8 cellular contexts compared by ENCODE assay signal in genomic region chr19:47573076-47574026, GRCh38. TPM values are rescaled to one million over a fixed set of nuclear protein-coding genes. Genes with fewer than 3 reads are reported as not detected.
A peak's percentile ranks its signal among the peaks of the same experiment; 100 is the strongest.
DNase-seq lines count a peak whose midpoint lies in the region; ATAC-seq lines count a peak whose summit lies in the region.

A gene with protein sequence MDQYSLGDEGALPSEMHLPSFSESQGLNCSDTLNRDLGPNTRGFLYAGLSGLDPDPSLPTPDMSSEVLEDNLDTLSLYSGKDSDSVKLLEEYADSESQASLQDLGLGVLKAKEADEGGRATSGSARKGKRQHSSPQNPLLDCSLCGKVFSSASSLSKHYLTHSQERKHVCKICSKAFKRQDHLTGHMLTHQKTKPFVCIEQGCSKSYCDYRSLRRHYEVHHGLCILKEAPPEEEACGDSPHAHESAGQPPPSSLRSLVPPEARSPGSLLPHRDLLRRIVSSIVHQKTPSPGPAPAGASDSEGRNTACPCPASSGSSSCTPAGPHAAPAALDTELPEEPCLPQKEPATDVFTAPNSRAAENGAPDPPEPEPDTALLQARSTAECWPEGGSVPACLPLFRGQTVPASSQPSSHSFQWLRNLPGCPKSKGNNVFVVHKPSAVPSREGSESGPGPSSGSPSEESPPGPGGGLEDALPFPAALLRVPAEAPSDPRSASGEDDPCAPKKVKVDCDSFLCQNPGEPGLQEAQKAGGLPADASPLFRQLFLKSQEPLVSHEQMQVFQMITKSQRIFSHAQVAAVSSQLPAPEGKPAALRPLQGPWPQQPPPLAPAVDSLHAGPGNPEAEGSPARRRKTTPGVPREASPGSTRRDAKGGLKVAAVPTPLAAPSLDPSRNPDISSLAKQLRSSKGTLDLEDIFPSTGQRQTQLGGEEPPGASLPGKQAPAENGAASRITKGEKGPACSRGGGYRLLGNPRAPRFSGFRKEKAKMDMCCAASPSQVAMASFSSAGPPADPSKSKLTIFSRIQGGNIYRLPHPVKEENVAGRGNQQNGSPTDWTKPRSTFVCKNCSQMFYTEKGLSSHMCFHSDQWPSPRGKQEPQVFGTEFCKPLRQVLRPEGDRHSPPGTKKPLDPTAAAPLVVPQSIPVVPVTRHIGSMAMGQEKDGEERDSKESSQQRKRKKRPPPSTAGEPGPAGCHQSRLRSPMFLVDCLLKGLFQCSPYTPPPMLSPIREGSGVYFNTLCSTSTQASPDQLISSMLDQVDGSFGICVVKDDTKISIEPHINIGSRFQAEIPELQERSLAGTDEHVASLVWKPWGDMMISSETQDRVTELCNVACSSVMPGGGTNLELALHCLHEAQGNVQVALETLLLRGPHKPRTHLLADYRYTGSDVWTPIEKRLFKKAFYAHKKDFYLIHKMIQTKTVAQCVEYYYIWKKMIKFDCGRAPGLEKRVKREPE (N-terminal part only) (minus strand): TSS chr19:47573148. CDS start chr19:47555856, 17,292 bp downstream.

- H3K27ac ChIP-seq in right cardiac atrium (ENCODE audit: low read length): no peak within 1 kb of the TSS

- peak within 1 kb of the TSS; percentile 60 for H3K4me3 ChIP-seq in right cardiac atrium (ENCODE audit: low read length)

- WGBS in right cardiac atrium: 14% methylated on average over 88 of the region's 88 CpGs

- peak; percentile 69 to 88 (median 80) for DNase-seq in T-helper 1 cell
- DNase-seq in activated naive CD4-positive, alpha-beta T cell treated with anti-CD3 and anti-CD28 coated beads, Interleukin-2, amount 50 U/mL, for 16 hours: peak; percentile 90
- DNase-seq in right cardiac atrium: peak; percentile 75 to 91 (median 90)
- DNase-seq in stimulated activated CD4-positive, alpha-beta T cell treated with anti-CD3 and anti-CD28 coated beads, Interleukin-1b, Interleukin-23, amount 100 ng/mL, for 4 hours (ENCODE audit: low read depth in 2 of 2): peak; percentile 77 to 84
- DNase-seq in NCI-H1105 treated with DMSO at 0.1 percent for 48 hours (lab: John Stamatoyannopoulos, UW): no peak

- H3K9me3 ChIP-seq in right cardiac atrium (ENCODE audit: control insufficient read depth, low read length): no peaks in the 10 kb centered on the region

- H3K27me3 ChIP-seq in right cardiac atrium (ENCODE audit: control insufficient read depth, insufficient read depth): no peaks in the 10 kb centered on the region

- intact Hi-C loops in right cardiac atrium (cut with DNase I): no loop called here

- peak; percentile 92 for ATAC-seq in right cardiac atrium
- ATAC-seq in HG02759 (IDR thresholded peaks at IDR 0.05; ENCODE audit: unreplicated experiment): no peak
- ATAC-seq in GM21786 (IDR thresholded peaks at IDR 0.05; ENCODE audit: unreplicated experiment): no peak
- ATAC-seq in GM18873 (IDR thresholded peaks at IDR 0.05; ENCODE audit: low FRiP score, unreplicated experiment): no peak

- H3K4me1 ChIP-seq in right cardiac atrium (ENCODE audit: control insufficient read depth, insufficient read depth, low read length): peaks cover 2% of the 10 kb centered on the region

RNA-seq across cellular contexts. Expression of the gene that starts here (rescaled TPM):
- under 1 TPM in 1 of 4 donors, not detected in 3; 0.23 TPM for total RNA-seq in right cardiac atrium
- 0.20 TPM for polyA plus RNA-seq in right cardiac atrium

Comparison
In these comparisons a context has a peak if more than half of its experiments do, and no peak if none do; other contexts are left out.
1. Peak in DNase-seq, ATAC-seq and H3K4me3 ChIP-seq in right cardiac atrium; RNA of the gene not detected or under 1 TPM.